ENCODE assay signal across 23 cellular contexts in genomic region chr11:68116892-68117435, GRCh38. TPM values are rescaled to one million over a fixed set of nuclear protein-coding genes. Genes with fewer than 3 reads are reported as not detected.
DNase-seq lines count a peak whose midpoint lies in the region; ATAC-seq, FAIRE-seq and TF ChIP-seq lines count a peak whose summit lies in the region.
"Had no signal": no experiment of that assay in that cellular context is flagged by ENCODE, and none has a peak within 500 bp of the region (broad histone marks: within the 10 kb centered on the region; RNA-seq: fewer than 3 reads in every experiment).

No MANE protein-coding gene starts in this region.

- intact Hi-C loops in GM12878 (cut with micrococcal nuclease; ENCODE audit: unreplicated experiment): loop anchor here (5.0 kb wide), 1 partner anchor 85 kb away; the partner anchor contains the start of gene NDUFS8

- POLR2A ChIA-PET in GM12878 (lab: Charles Lee) (interaction anchor here (0.9 to 5.0 kb wide), 5 partner anchors 11 to 78 kb away, joined by 3 to 34 read pairs (median 6); partner anchors contain the start of gene TCIRG1), T-cell (lab: Charles Lee) (no interaction called here)

- no peak for FAIRE-seq in GM12878 (lab: Jason Lieb, UNC)
- no peak for FAIRE-seq in HTR-8/SVneo (lab: Jason Lieb, UNC)
- FAIRE-seq: bronchial epithelial cell, keratinocyte, small intestine had no signal

- RAD21 ChIA-PET in GM12878 (lab: Charles Lee; ENCODE audit: unreplicated experiment): interaction anchor here (0.8 to 4.2 kb wide), 5 partner anchors 18 to 92 kb away, joined by 3 to 28 read pairs (median 3); partner anchors contain the start of gene TCIRG1

- no peaks in the 10 kb centered on the region for H3K36me3 Mint-ChIP-seq in T-cell
- H3K36me3 Mint-ChIP-seq: naive thymus-derived CD4-positive, alpha-beta T cell had no signal

- H3K9me3 ChIP-seq in GM12878 (replicated peaks; ENCODE audit: control insufficient read depth, insufficient read depth, low read length): no peaks in the 10 kb centered on the region
- H3K9me3 ChIP-seq: psoas muscle had no signal

- H3K27me3 ChIP-seq in GM12878 (replicated peaks in 1 of 2; ENCODE audit: control insufficient read depth in 2 of 2, insufficient read depth in 2 of 2, low read length in 1 of 2) (no peaks in the 10 kb centered on the region), rectal smooth muscle tissue (ENCODE audit: control insufficient read depth, insufficient read depth, low read length) (no peaks in the 10 kb centered on the region)
- H3K27me3 ChIP-seq: foreskin keratinocyte had no signal

- peak overlapping the region; percentile 10; the same call in 1 of the 2 replicates for H3K4me3 ChIP-seq in GM12878
- no peak overlapping the region for H3K4me3 ChIP-seq in rectal smooth muscle tissue (ENCODE audit: low read length)
- H3K4me3 ChIP-seq: psoas muscle had no signal

- DNase-seq in EH (ENCODE audit: low read depth) (peak; percentile 22), GM12878 (ENCODE audit: low read depth, low spot score) (no peak), medulla oblongata (ENCODE audit: extremely low spot score) (peak; percentile 65), HTR-8/SVneo (ENCODE audit: insufficient read length, low spot score) (no peak), T-cell (no peak), NCI-H510A (lab: John Stamatoyannopoulos, UW) (no peak), T-helper 2 cell (no peak)
- DNase-seq: ACHN; activated CD4-positive, alpha-beta T cell treated with anti-CD3 and anti-CD28 coated beads for 48 hours; activated CD8-positive, alpha-beta memory T cell treated with anti-CD3 and anti-CD28 coated beads, Interleukin-2, amount 10 ng/mL, durations not matched to agents 7 days and 5 days; activated naive CD8-positive, alpha-beta T cell treated with anti-CD3 and anti-CD28 coated beads for 36 hours; foreskin keratinocyte; naive thymus-derived CD4-positive, alpha-beta T cell; NCI-H1436 treated with DMSO at 0.1 percent for 48 hours; NCI-H2171; psoas muscle; stimulated activated CD4-positive, alpha-beta T cell treated with anti-CD3 and anti-CD28 coated beads, Interleukin-2, amount 100 ng/mL, for 48 hours; stimulated activated naive CD8-positive, alpha-beta T cell treated with anti-CD3 and anti-CD28 coated beads, Interleukin-15, amount 100 ng/mL, for 72 hours had no signal

- BruUV-seq in GM12878 (replicated peaks; lab: Mats Ljungman, UMichigan): no TSS peak

- peak overlapping the region; percentile 2; the same call in 1 of the 2 replicates for H3K4me2 ChIP-seq in GM12878 (ENCODE audit: control insufficient read depth, insufficient read depth)

- CTCF ChIA-PET in GM12878 (lab: Yijun Ruan, JAX): interaction anchor here (0.6 to 1.9 kb wide), 6 partner anchors 15 to 92 kb away, joined by 3 to 8 read pairs (median 4); no protein-coding TSS in a partner anchor
- CTCF ChIA-PET in T-cell (lab: Charles Lee): interaction anchor here in 1 of 2 donors (2.3 kb wide), 1 partner anchor 11 kb away, joined by 6 read pairs; no protein-coding TSS in a partner anchor

- H3K79me2 ChIP-seq in GM12878 (ENCODE audit: control insufficient read depth, insufficient read depth, low read length): peaks cover 69% of the 10 kb centered on the region

- H2AFZ ChIP-seq in GM12878 (ENCODE audit: control insufficient read depth, low read depth, low read length): no peak overlapping the region

- H3K27ac Mint-ChIP-seq in T-cell: no peak overlapping the region
- H3K27ac Mint-ChIP-seq: activated CD8-positive, alpha-beta memory T cell treated with anti-CD3 and anti-CD28 coated beads, Interleukin-2, amount 10 ng/mL, durations not matched to agents 7 days and 5 days; activated naive CD8-positive, alpha-beta T cell treated with anti-CD3 and anti-CD28 coated beads for 36 hours; activated T-helper 1 cell treated with anti-CD3 and anti-CD28 coated beads, Interleukin-12 subunit alpha, Interleukin-12 subunit beta, Interleukin-2, Interleukin-4 antibody, amounts not matched to agents 30 ng/mL and 10 ng/mL and 1 ng/mL, durations not matched to agents 14 hours and 24 hours and 36 hours; stimulated activated naive CD8-positive, alpha-beta T cell treated with anti-CD3 and anti-CD28 coated beads, Interleukin-15, amount 100 ng/mL, for 72 hours had no signal

- no peak for TF ChIP-seq EP300 in GM12878 (IDR thresholded peaks at IDR 0.05; ENCODE audit: borderline replicate concordance in 1 of 2, control insufficient read depth in 1 of 2, low read depth in 2 of 2, low read length in 2 of 2)

- 99% methylated on average over 6 of the region's 6 CpGs for WGBS in GM12878 (ENCODE audit: insufficient coverage, insufficient replicate concordance, low lambda C conversion rate, missing lambda C conversion rate)

- TF ChIP-seq CTCF in GM12878 (IDR thresholded peaks at IDR 0.05 in 2 of 3, conservative IDR thresholded peaks at IDR 0.05 in 1 of 3; ENCODE audit: control insufficient read depth in 2 of 3, extremely low read depth in 1 of 3, insufficient read depth in 1 of 3, low read depth in 3 of 3, low read length in 3 of 3): no peak

- H3K4me1 ChIP-seq in GM12878 (ENCODE audit: control insufficient read depth, insufficient read depth, low read length) (peaks cover 9% of the 10 kb centered on the region), rectal smooth muscle tissue (ENCODE audit: control insufficient read depth, insufficient read depth, low read length) (peaks cover 14% of the 10 kb centered on the region)
- H3K4me1 ChIP-seq: foreskin keratinocyte had no signal

- H3K27ac ChIP-seq in GM12878 (ENCODE audit: control insufficient read depth, insufficient read depth): no peak overlapping the region
- H3K27ac ChIP-seq in rectal smooth muscle tissue (ENCODE audit: low read depth, low read length): peak overlapping the region; percentile 43
- H3K27ac ChIP-seq: foreskin keratinocyte, psoas muscle had no signal

- in situ Hi-C loops in GM12878 (cut with MboI): no loop called here

- no peak for ATAC-seq in GM12878
- no peak for ATAC-seq in T-cell (replicated peaks in 1 of 4)
- ATAC-seq: activated CD8-positive, alpha-beta memory T cell treated with anti-CD3 and anti-CD28 coated beads, Interleukin-2, amount 10 ng/mL, durations not matched to agents 7 days and 5 days; foreskin keratinocyte; naive thymus-derived CD4-positive, alpha-beta T cell; psoas muscle; stimulated activated naive CD8-positive, alpha-beta T cell treated with anti-CD3 and anti-CD28 coated beads, Interleukin-15, amount 100 ng/mL, for 72 hours had no signal

- no peaks in the 10 kb centered on the region for H4K20me1 ChIP-seq in GM12878 (ENCODE audit: control insufficient read depth, insufficient read depth)

- H3K36me3 ChIP-seq in GM12878 (ENCODE audit: control insufficient read depth in 2 of 2, insufficient read depth in 2 of 2, low read length in 1 of 2): peaks cover 0 to 5% of the 10 kb centered on the region in 2 experiments; a peak in 2 of 4 replicates
- H3K36me3 ChIP-seq in rectal smooth muscle tissue (ENCODE audit: control insufficient read depth, insufficient read depth, low read length): no peaks in the 10 kb centered on the region

- no peak for TF ChIP-seq POLR2A in GM12878 (IDR thresholded peaks at IDR 0.05; ENCODE audit: low read depth, low read length)

- no peak for TF ChIP-seq RAD21 in GM12878 (IDR thresholded peaks at IDR 0.05; ENCODE audit: insufficient read depth, low read depth, low read length)

- H3K9me3 Mint-ChIP-seq in T-cell: no peaks in the 10 kb centered on the region
- H3K9me3 Mint-ChIP-seq: activated naive CD8-positive, alpha-beta T cell treated with anti-CD3 and anti-CD28 coated beads for 36 hours; activated T-helper 1 cell treated with anti-CD3 and anti-CD28 coated beads, Interleukin-12 subunit alpha, Interleukin-12 subunit beta, Interleukin-2, Interleukin-4 antibody, amounts not matched to agents 30 ng/mL and 10 ng/mL and 1 ng/mL, durations not matched to agents 14 hours and 24 hours and 36 hours; naive thymus-derived CD4-positive, alpha-beta T cell; stimulated activated naive CD8-positive, alpha-beta T cell treated with anti-CD3 and anti-CD28 coated beads, Interleukin-15, amount 100 ng/mL, for 72 hours had no signal

- no peaks in the 10 kb centered on the region for H3K27me3 Mint-ChIP-seq in T-cell
- H3K27me3 Mint-ChIP-seq: activated naive CD8-positive, alpha-beta T cell treated with anti-CD3 and anti-CD28 coated beads for 36 hours; stimulated activated naive CD8-positive, alpha-beta T cell treated with anti-CD3 and anti-CD28 coated beads, Interleukin-15, amount 100 ng/mL, for 72 hours had no signal

- SMC1A ChIA-PET in GM12878 (lab: Charles Lee; ENCODE audit: uncharacterized antibody, unreplicated experiment): interaction anchor here (0.7 to 4.0 kb wide), 10 partner anchors 8 to 98 kb away, joined by 3 to 40 read pairs (median 3); no protein-coding TSS in a partner anchor

- peak overlapping the region; percentile 20; the same call in 1 of the 2 replicates for H3K9ac ChIP-seq in GM12878 (ENCODE audit: control insufficient read depth, insufficient read depth, low read length)
- H3K9ac ChIP-seq in rectal smooth muscle tissue (ENCODE audit: low read length): no peak overlapping the region

- peaks cover 7 to 10% (median 8%) of the 10 kb centered on the region in 3 donors for H3K4me1 Mint-ChIP-seq in T-cell

- H3K4me3 Mint-ChIP-seq in T-cell: no peak overlapping the region
- H3K4me3 Mint-ChIP-seq: activated CD8-positive, alpha-beta memory T cell treated with anti-CD3 and anti-CD28 coated beads, Interleukin-2, amount 10 ng/mL, durations not matched to agents 7 days and 5 days; activated naive CD8-positive, alpha-beta T cell treated with anti-CD3 and anti-CD28 coated beads for 36 hours; activated T-helper 1 cell treated with anti-CD3 and anti-CD28 coated beads, Interleukin-12 subunit alpha, Interleukin-12 subunit beta, Interleukin-2, Interleukin-4 antibody, amounts not matched to agents 30 ng/mL and 10 ng/mL and 1 ng/mL, durations not matched to agents 14 hours and 24 hours and 36 hours; stimulated activated naive CD8-positive, alpha-beta T cell treated with anti-CD3 and anti-CD28 coated beads, Interleukin-15, amount 100 ng/mL, for 72 hours had no signal

RNA-seq across cellular contexts. Expression of gene CHKA, which starts 4.2 kb away (rescaled TPM):
- total RNA-seq in GM12878 (2013; cell fraction: nucleolus; rRNA removed): 141 and 149 TPM in 2 replicates
- total RNA-seq in GM12878 (2014; rRNA removed) (21.9 and 25.0 TPM in 2 replicates), GM12878 (2014; rRNA removed; fragmentation: Illumina TruSeq; extraction: Trizol) (23.4 and 25.4 TPM in 2 replicates), GM12878 (2021) (21.2 and 23.6 TPM in 2 replicates), T-cell (10 to 100 TPM in 2 of 5 donors, 1 to 10 TPM in 3; 4.4 to 19.4 (median 7.6) TPM)
- polyA plus RNA-seq in GM12878 (2011; ENCODE audit: low read depth): 16.9 TPM
- polyA plus RNA-seq in GM12878 (2011; rRNA removed) (27.6 and 32.8 TPM in 2 replicates), GM12878 (2014; fragmentation: Illumina TruSeq; extraction: Trizol) (20.6 and 33.6 TPM in 2 replicates), GM12878 (2014; fragmentation: Nextera tagmentation; extraction: Ambion mirVana) (1 to 10 TPM; 5.2 to 5.3 TPM), GM12878 (2014; rRNA removed) (29.2 and 31.6 TPM in 2 replicates), GM12878 (2016; fragmentation: Nextera tagmentation; extraction: Ambion mirVana) (10 to 100 TPM in 1 of 2 experiments, 1 to 10 TPM in 1; 5.3 to 15.6 TPM)
- 18.6 and 19.7 TPM in 2 replicates for polyA plus RNA-seq in GM12878 (2011; cell fraction: cytosol; rRNA removed)
- polyA plus RNA-seq in GM12878 (2011; cell fraction: nucleus; rRNA removed): 64.0 and 71.0 TPM in 2 replicates
- polyA plus RNA-seq in GM12878 (2012): 23.1 and 24.9 TPM in 2 replicates
- polyA minus RNA-seq in GM12878 (2011; rRNA and poly(A)+ RNA removed): 25.0 and 27.1 TPM in 2 replicates
- polyA minus RNA-seq in GM12878 (2011; cell fraction: cytosol; rRNA and poly(A)+ RNA removed): 7.3 and 10.0 TPM in 2 replicates
- 12.7 and 23.2 TPM in 2 replicates for polyA minus RNA-seq in GM12878 (2011; cell fraction: nucleus; rRNA and poly(A)+ RNA removed)

Comparison
In these comparisons a context has a peak if more than half of its experiments do, and no peak if none do; other contexts are left out.
1. DNase-seq: peak in EH (single experiment) and medulla oblongata (single experiment); none in GM12878 (single experiment), HTR-8/SVneo (single experiment), T-cell (0 of 34), NCI-H510A (single experiment) and T-helper 2 cell (0 of 5).